ENCODE assay signal across 14 cellular contexts in genomic region chr12:8970432-8970831, GRCh38.
"Had no signal": no experiment of that assay in that cellular context is flagged by ENCODE, and none has a peak within 500 bp of the region (broad histone marks: within the 10 kb centered on the region; RNA-seq: fewer than 3 reads in every experiment).

No MANE protein-coding gene starts in this region.

- H3K36me3 ChIP-seq: neutrophil, thoracic aorta had no signal

- H3K4me1 Mint-ChIP-seq: activated B cell treated with CpG ODN at 0.5 μM for 24 hours had no signal

- H3K4me3 Mint-ChIP-seq: activated B cell treated with CpG ODN at 0.5 μM for 24 hours; activated CD8-positive, alpha-beta T cell treated with anti-CD3 and anti-CD28 coated beads, Interleukin-2, amount 10 ng/mL, durations not matched to agents 7 days and 5 days; stimulated activated effector memory CD8-positive, alpha-beta T cell treated with anti-CD3 and anti-CD28 coated beads, Interleukin-12 subunit alpha, Interleukin-12 subunit beta, amount 100 ng/mL, for 72 hours had no signal

- H3K27ac Mint-ChIP-seq: activated B cell treated with CpG ODN at 0.5 μM for 24 hours; activated CD8-positive, alpha-beta T cell treated with anti-CD3 and anti-CD28 coated beads, Interleukin-2, amount 10 ng/mL, durations not matched to agents 7 days and 5 days; stimulated activated effector memory CD8-positive, alpha-beta T cell treated with anti-CD3 and anti-CD28 coated beads, Interleukin-12 subunit alpha, Interleukin-12 subunit beta, amount 100 ng/mL, for 72 hours had no signal

- DNase-seq: activated B cell treated with CpG ODN at 0.5 μM for 24 hours; activated CD4-positive, alpha-beta T cell treated with anti-CD3 and anti-CD28 coated beads for 48 hours; activated CD8-positive, alpha-beta memory T cell treated with anti-CD3 and anti-CD28 coated beads, Interleukin-2, amount 50 U/mL, for 4 hours; activated CD8-positive, alpha-beta T cell treated with anti-CD3 and anti-CD28 coated beads, Interleukin-2, amount 10 ng/mL, durations not matched to agents 7 days and 5 days; caudate nucleus; foreskin keratinocyte; head of caudate nucleus; left colon; mammary epithelial cell; T-helper 2 cell had no signal

- H3K27me3 ChIP-seq: foreskin keratinocyte, neutrophil had no signal

- H3K36me3 Mint-ChIP-seq: stimulated activated effector memory CD8-positive, alpha-beta T cell treated with anti-CD3 and anti-CD28 coated beads, Interleukin-12 subunit alpha, Interleukin-12 subunit beta, amount 100 ng/mL, for 72 hours had no signal

- H3K4me1 ChIP-seq: foreskin keratinocyte had no signal

- ATAC-seq: activated CD8-positive, alpha-beta T cell treated with anti-CD3 and anti-CD28 coated beads, Interleukin-2, amount 10 ng/mL, durations not matched to agents 7 days and 5 days; foreskin keratinocyte; left colon; stimulated activated effector memory CD8-positive, alpha-beta T cell treated with anti-CD3 and anti-CD28 coated beads, Interleukin-12 subunit alpha, Interleukin-12 subunit beta, amount 100 ng/mL, for 72 hours had no signal

- H3K4me3 ChIP-seq: coronary artery, thoracic aorta had no signal

- H3K27me3 Mint-ChIP-seq: activated B cell treated with CpG ODN at 0.5 μM for 24 hours had no signal

- H3K27ac ChIP-seq: coronary artery, foreskin keratinocyte, neutrophil, thoracic aorta had no signal
